ENCODE assay signal across 27 cellular contexts in the genomic region with DNA sequence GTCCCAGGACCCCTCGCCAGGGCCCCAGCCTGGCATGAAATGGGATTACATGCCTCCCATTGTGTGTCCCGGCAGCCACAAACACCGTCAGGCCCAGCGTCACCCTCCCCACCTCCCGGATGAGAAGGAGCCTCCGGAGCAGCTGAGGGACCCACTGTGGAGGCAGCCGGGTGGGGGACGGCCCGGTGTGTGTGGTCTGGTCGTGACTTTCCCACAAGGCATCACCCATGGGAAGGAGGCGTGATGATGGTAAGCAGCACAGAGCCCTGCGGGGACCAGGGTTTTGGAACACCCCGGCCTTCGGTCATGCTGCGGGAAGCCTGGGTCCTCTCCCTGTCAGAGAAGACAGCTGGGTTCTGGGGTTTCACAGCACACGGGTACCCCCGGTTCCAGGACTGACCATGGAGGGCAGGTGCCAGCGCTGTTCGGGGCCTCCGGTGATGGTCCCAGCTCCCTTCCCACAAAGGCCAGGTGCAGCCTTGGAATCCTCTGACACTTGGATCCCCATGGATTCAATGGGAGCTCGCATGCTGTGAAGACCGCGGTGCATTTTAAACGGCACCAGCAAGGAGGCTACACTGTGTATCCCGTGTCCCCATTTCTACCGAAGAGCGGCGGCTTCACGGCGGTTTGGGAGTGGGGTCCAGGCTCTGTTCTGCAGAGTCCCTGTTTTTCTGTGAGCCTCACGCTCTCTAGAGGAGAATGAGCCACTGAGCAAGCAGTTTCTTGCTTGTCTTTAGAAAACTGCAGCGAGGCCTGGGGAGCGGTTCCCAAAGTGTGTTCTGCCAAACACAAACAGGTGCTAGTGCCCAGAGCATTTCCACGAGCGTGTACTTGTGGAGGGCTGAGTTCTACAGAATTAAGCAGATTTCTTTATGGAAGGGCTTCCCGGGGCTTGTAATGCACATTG.
DNase-seq lines count a peak whose midpoint lies in the region; ATAC-seq and TF ChIP-seq lines count a peak whose summit lies in the region.
"Had no signal": no experiment of that assay in that cellular context is flagged by ENCODE, and none has a peak within 500 bp of the region (broad histone marks: within the 10 kb centered on the region; RNA-seq: fewer than 3 reads in every experiment).

No MANE protein-coding gene starts in this region.

- H2AFZ ChIP-seq in osteoblast (ENCODE audit: low read length): no peak overlapping the region
- H2AFZ ChIP-seq: GM23338, parathyroid adenoma had no signal

- H3K27ac ChIP-seq in cardiac muscle cell (peak overlapping the region; percentile 44), coronary artery (no peak overlapping the region), osteoblast (ENCODE audit: low read depth, low read length) (no peak overlapping the region), vagina (no peak overlapping the region)
- H3K27ac ChIP-seq: left ventricle myocardium inferior, parathyroid adenoma, WERI-Rb-1 had no signal

- H3K36me3 ChIP-seq in cardiac muscle cell (no peaks in the 10 kb centered on the region), osteoblast (ENCODE audit: insufficient read depth, low read length) (no peaks in the 10 kb centered on the region), vagina (no peaks in the 10 kb centered on the region)
- H3K36me3 ChIP-seq: left ventricle myocardium inferior, WERI-Rb-1 had no signal

- no peak for TF ChIP-seq CTCF in cardiac muscle cell (IDR thresholded peaks at IDR 0.05; ENCODE audit: low read depth, low read length)
- TF ChIP-seq CTCF in coronary artery (IDR thresholded peaks at IDR 0.05): no peak
- TF ChIP-seq CTCF in osteoblast (IDR thresholded peaks at IDR 0.05; ENCODE audit: extremely low read depth, low read depth, low read length): no peak
- no peak for TF ChIP-seq CTCF in vagina (IDR thresholded peaks at IDR 0.05)
- no peak for TF ChIP-seq CTCF in GM13977 (IDR thresholded peaks at IDR 0.05; ENCODE audit: extremely low read depth, insufficient read depth, missing control alignments)

- DNase-seq in cardiac muscle cell (ENCODE audit: low read depth in 1 of 2, low spot score in 1 of 2) (no peak), left cardiac atrium (no peak), coronary artery (ENCODE audit: low spot score) (peak; percentile 61), osteoblast (ENCODE audit: insufficient read length, low spot score, missing footprints) (peak; percentile 38), vagina (ENCODE audit: extremely low spot score in 2 of 2) (peak; percentile 72), GM13977 (ENCODE audit: low spot score) (no peak)
- DNase-seq: activated CD4-positive, alpha-beta T cell treated with anti-CD3 and anti-CD28 coated beads, Interleukin-2, amount 50 U/mL, for 1 hour; anterior cingulate cortex; caudate nucleus; dermis blood vessel endothelial cell; DMS 273 treated with DMSO at 0.1 percent for 48 hours; left ventricle myocardium inferior; NCI-H1105; NCI-H1930; NCI-H524; stimulated activated CD4-positive, alpha-beta T cell treated with anti-CD3 and anti-CD28 coated beads, Interleukin-12 subunit alpha, Interleukin-12 subunit beta, amount 100 ng/mL, for 4 hours; stimulated activated CD4-positive, alpha-beta T cell treated with anti-CD3 and anti-CD28 coated beads, Interleukin-4, amount 100 ng/mL, for 1 hour; WERI-Rb-1 had no signal

- ATAC-seq in left cardiac atrium (no peak), GM21381 (IDR thresholded peaks at IDR 0.05; ENCODE audit: unreplicated experiment) (no peak), GM21825 (IDR thresholded peaks at IDR 0.05; ENCODE audit: unreplicated experiment) (no peak)
- ATAC-seq: activated naive CD4-positive, alpha-beta T cell treated with anti-CD3 and anti-CD28 coated beads, Interleukin-2, amount 50 U/mL, for 72 hours; activated T-helper 17 cell treated with anti-CD3 and anti-CD28 coated beads, Interleukin-2, amount 50 U/mL, for 72 hours; CD8-positive, alpha-beta T cell; GM23338; K562; stimulated activated memory B cell treated with anti-CD40 and anti-IgM and Interleukin-4, amounts not matched to agents 10 μg/mL and 1 μg/mL and 100 μg/mL, for 72 hours had no signal

- TF ChIP-seq POLR2A in vagina (IDR thresholded peaks at IDR 0.05): no peak

- H3K79me2 ChIP-seq in osteoblast (ENCODE audit: insufficient read depth, low read length): no peaks in the 10 kb centered on the region
- H3K79me2 ChIP-seq: parathyroid adenoma had no signal

- H3K9me3 ChIP-seq in cardiac muscle cell (ENCODE audit: low read depth): no peaks in the 10 kb centered on the region
- no peaks in the 10 kb centered on the region for H3K9me3 ChIP-seq in osteoblast (ENCODE audit: low read depth, low read length)
- H3K9me3 ChIP-seq in vagina: no peaks in the 10 kb centered on the region
- H3K9me3 ChIP-seq: left ventricle myocardium inferior had no signal

- no peaks in the 10 kb centered on the region for H3K27me3 ChIP-seq in cardiac muscle cell
- H3K27me3 ChIP-seq in osteoblast (ENCODE audit: insufficient read depth, low read length): no peaks in the 10 kb centered on the region
- H3K27me3 ChIP-seq in vagina: no peaks in the 10 kb centered on the region

- H3K4me2 ChIP-seq in osteoblast (ENCODE audit: insufficient read depth, low read length): no peak overlapping the region
- H3K4me2 ChIP-seq: GM23338 had no signal

- in situ Hi-C loops in GM13977 (cut with MboI; ENCODE audit: low pct_unique_long_range_greater_than_20kb, low sequenced_read_pairs, unreplicated experiment): no loop called here

- no peak overlapping the region for H3K4me3 ChIP-seq in cardiac muscle cell
- no peak overlapping the region for H3K4me3 ChIP-seq in coronary artery
- H3K4me3 ChIP-seq in osteoblast (ENCODE audit: insufficient read depth, low read length): no peak overlapping the region
- H3K4me3 ChIP-seq in vagina: no peak overlapping the region
- H3K4me3 ChIP-seq: GM23338, K562, left ventricle myocardium inferior had no signal

- peaks cover 28% of the 10 kb centered on the region for H3K4me1 ChIP-seq in cardiac muscle cell (ENCODE audit: low read depth)
- H3K4me1 ChIP-seq in osteoblast (ENCODE audit: insufficient read depth, low read length): no peaks in the 10 kb centered on the region
- no peaks in the 10 kb centered on the region for H3K4me1 ChIP-seq in vagina
- H3K4me1 ChIP-seq: left ventricle myocardium inferior, parathyroid adenoma had no signal

- intact Hi-C loops in left cardiac atrium (cut with DNase I): no loop called here
- intact Hi-C loops in vagina (cut with DNase I): no loop called here

- H4K20me1 ChIP-seq in osteoblast (ENCODE audit: insufficient read depth, low read length): no peaks in the 10 kb centered on the region

Comparison
In these comparisons a context has a peak if more than half of its experiments do, and no peak if none do; other contexts are left out.
1. DNase-seq: peak in coronary artery (single experiment), osteoblast (single experiment) and vagina (2 of 2); none in cardiac muscle cell (0 of 2), left cardiac atrium (single experiment) and GM13977 (single experiment).